Comparison of ENCODE assay signal across 8 cellular contexts in genomic region chr17:28854457-28855382, GRCh38. TPM values are rescaled to one million over a fixed set of nuclear protein-coding genes. Genes with fewer than 3 reads are reported as not detected.
A peak's percentile ranks its signal among the peaks of the same experiment; 100 is the strongest.
DNase-seq lines count a peak whose midpoint lies in the region; ATAC-seq, FAIRE-seq and TF ChIP-seq lines count a peak whose summit lies in the region.

ERAL1 (plus strand) TSS chr17:28855016; CDS start chr17:28855035, 19 bp downstream.

- H3K9ac ChIP-seq in HUES6 (ENCODE audit: low read length) (peak within 1 kb of the TSS; percentile 88), endothelial cell of umbilical vein (replicated peaks; ENCODE audit: extremely low read depth, insufficient read depth, low read length) (peak within 1 kb of the TSS; percentile 64)

- no peaks in the 10 kb centered on the region for H3K4me1 Mint-ChIP-seq in Caco-2 (ENCODE audit: low read depth, unreplicated experiment)

- no peaks in the 10 kb centered on the region for H3K9me3 Mint-ChIP-seq in Caco-2 (ENCODE audit: unreplicated experiment)

- peaks cover 4% of the 10 kb centered on the region for H3K36me3 ChIP-seq in Caco-2 (ENCODE audit: control insufficient read depth, insufficient read depth, low read length)
- peaks cover 25% of the 10 kb centered on the region for H3K36me3 ChIP-seq in HUES6 (ENCODE audit: control insufficient read depth, insufficient read depth, low read length)
- H3K36me3 ChIP-seq in OCI-LY7 (ENCODE audit: insufficient read depth, low read length), result peaks cover 23% of the 10 kb centered on the region
- H3K36me3 ChIP-seq in endothelial cell of umbilical vein (ENCODE audit: control insufficient read depth in 2 of 2, extremely low read depth in 1 of 2, insufficient read depth in 2 of 2, low read length in 2 of 2), result peaks cover 13% of the 10 kb centered on the region in 2 experiments

- no peaks in the 10 kb centered on the region for H3K27me3 Mint-ChIP-seq in Caco-2 (ENCODE audit: insufficient read depth, unreplicated experiment)

- TF ChIP-seq CTCF in Caco-2 (IDR thresholded peaks at IDR 0.05; ENCODE audit: insufficient read depth in 1 of 2, low read depth in 1 of 2, low read length in 1 of 2, severe bottlenecking in 1 of 2, unreplicated experiment in 1 of 2) (no peak), OCI-LY7 (conservative IDR thresholded peaks at IDR 0.05; ENCODE audit: low read length) (peak; percentile 25; the same call in 1 of the 2 replicates), endothelial cell of umbilical vein (IDR thresholded peaks at IDR 0.05; ENCODE audit: extremely low read depth in 1 of 2, insufficient read depth in 1 of 2, low read depth in 1 of 2, low read length in 2 of 2) (no peak)

- H2AFZ ChIP-seq in OCI-LY7 (ENCODE audit: low read length) (peak within 1 kb of the TSS; percentile 98), endothelial cell of umbilical vein (ENCODE audit: low read depth, low read length) (peak within 1 kb of the TSS; percentile 85)

- no peaks in the 10 kb centered on the region for H3K9me1 ChIP-seq in endothelial cell of umbilical vein (replicated peaks; ENCODE audit: control insufficient read depth, extremely low read depth, insufficient read depth, low read length)

- FAIRE-seq in endothelial cell of umbilical vein (lab: Jason Lieb, UNC), result peak; percentile 91

- no peaks in the 10 kb centered on the region for H3K9me2 ChIP-seq in OCI-LY7 (ENCODE audit: insufficient read depth, low read length)

- ATAC-seq in GM21381 (IDR thresholded peaks at IDR 0.05; ENCODE audit: unreplicated experiment), result peak; percentile 87

- peak within 1 kb of the TSS; percentile 77 for H3K4me2 ChIP-seq in OCI-LY7 (ENCODE audit: low read length)
- H3K4me2 ChIP-seq in endothelial cell of umbilical vein (ENCODE audit: insufficient read depth, low read length), result peak within 1 kb of the TSS; percentile 82

- no peaks in the 10 kb centered on the region for H3K27me3 ChIP-seq in Caco-2 (replicated peaks; ENCODE audit: control insufficient read depth, insufficient read depth, low read length)
- H3K27me3 ChIP-seq in HUES6 (ENCODE audit: control insufficient read depth, insufficient read depth, low read length), result no peaks in the 10 kb centered on the region
- no peaks in the 10 kb centered on the region for H3K27me3 ChIP-seq in endothelial cell of umbilical vein (ENCODE audit: control insufficient read depth in 2 of 2, insufficient read depth in 2 of 2, low read length in 2 of 2)

- dilution Hi-C loops in endothelial cell of umbilical vein (cut with MboI; ENCODE audit: extremely low pct_ligation_motif_present, low sequenced_read_pairs), result no loop called here

- TF ChIP-seq POLR2A in endothelial cell of umbilical vein (IDR thresholded peaks at IDR 0.05; ENCODE audit: low read depth, low read length), result peak; percentile 94

- peak within 1 kb of the TSS; percentile 82 for H3K27ac Mint-ChIP-seq in Caco-2 (ENCODE audit: unreplicated experiment)

- peak within 1 kb of the TSS; percentile 54 for H3K27ac ChIP-seq in HUES6 (ENCODE audit: low read depth, low read length)
- peak within 1 kb of the TSS; percentile 39 for H3K27ac ChIP-seq in OCI-LY7 (ENCODE audit: low read depth, low read length, poor library complexity, severe bottlenecking)
- peak within 1 kb of the TSS; percentile 10 for H3K27ac ChIP-seq in endothelial cell of umbilical vein (ENCODE audit: insufficient read depth, low read depth, low read length)

- POLR2A ChIA-PET in Caco-2 (lab: Charles Lee), result no interaction called here
- POLR2A ChIA-PET in OCI-LY7 (lab: Charles Lee), result interaction anchor here (0.7 to 1.6 kb wide), 2 partner anchors 32 to 43 kb away, joined by 5 read pairs; no protein-coding TSS in a partner anchor
- POLR2A ChIA-PET in endothelial cell of umbilical vein (lab: Charles Lee), result no interaction called here

- no TSS peak for BruUV-seq in Caco-2 (replicated peaks; lab: Mats Ljungman, UMichigan)
- BruUV-seq in OCI-LY7 (replicated peaks; lab: Mats Ljungman, UMichigan), result no TSS peak
- BruUV-seq in endothelial cell of umbilical vein (replicated peaks; lab: Mats Ljungman, UMichigan), result TSS peak; percentile 72

- H3K9me3 ChIP-seq in Caco-2 (no peaks in the 10 kb centered on the region), HUES6 (ENCODE audit: control insufficient read depth, insufficient read depth, low read depth, low read length) (no peaks in the 10 kb centered on the region), OCI-LY7 (ENCODE audit: low read length) (no peaks in the 10 kb centered on the region), endothelial cell of umbilical vein (replicated peaks; ENCODE audit: control insufficient read depth, insufficient read depth, low read length) (no peaks in the 10 kb centered on the region)

- intact Hi-C loops in Caco-2 (cut with micrococcal nuclease; ENCODE audit: unreplicated experiment) (no loop called here), OCI-LY7 (cut with micrococcal nuclease; ENCODE audit: unreplicated experiment) (loop anchor here (2.0 to 5.0 kb wide), 2 partner anchors 48 to 127 kb away; partner anchors contain the start of genes DHRS13, NEK8 and TLCD1), endothelial cell of umbilical vein (cut with micrococcal nuclease) (loop anchor here (2.0 kb wide), 1 partner anchor 46 kb away; no protein-coding TSS in a partner anchor)

- H3K4me3 Mint-ChIP-seq in Caco-2 (ENCODE audit: unreplicated experiment), result peak within 1 kb of the TSS; percentile 93

- no peaks in the 10 kb centered on the region for H4K20me1 ChIP-seq in OCI-LY7 (ENCODE audit: insufficient read depth, low read length)
- no peaks in the 10 kb centered on the region for H4K20me1 ChIP-seq in endothelial cell of umbilical vein (replicated peaks; ENCODE audit: control insufficient read depth, extremely low read depth, insufficient read depth, low read length)

- CTCF ChIA-PET in Caco-2 (lab: Charles Lee) (interaction anchor here (0.5 to 1.2 kb wide), 3 partner anchors 24 to 32 kb away, joined by 4 to 9 read pairs (median 7); no protein-coding TSS in a partner anchor), OCI-LY7 (lab: Charles Lee; ENCODE audit: unreplicated experiment) (no interaction called here), endothelial cell of umbilical vein (lab: Charles Lee) (interaction anchor here (1.1 to 2.1 kb wide), 4 partner anchors 16 to 128 kb away, joined by 3 to 8 read pairs (median 4); no protein-coding TSS in a partner anchor)

- H3K4me1 ChIP-seq in Caco-2 (no peaks in the 10 kb centered on the region), HUES6 (ENCODE audit: control insufficient read depth, insufficient read depth, low read length) (peaks cover 5% of the 10 kb centered on the region), OCI-LY7 (ENCODE audit: insufficient read depth, low read length, poor library complexity, severe bottlenecking) (peaks cover 15% of the 10 kb centered on the region), endothelial cell of umbilical vein (ENCODE audit: control insufficient read depth, extremely low read depth, insufficient read depth, low read length) (peaks cover 12% of the 10 kb centered on the region)

- H3K79me2 ChIP-seq in OCI-LY7 (ENCODE audit: insufficient read depth, low read depth, low read length), result peaks cover 15% of the 10 kb centered on the region; the same call in 1 of the 2 replicates
- peaks cover 10% of the 10 kb centered on the region for H3K79me2 ChIP-seq in endothelial cell of umbilical vein (ENCODE audit: control insufficient read depth, insufficient read depth, low read length)

- DNase-seq in Caco-2 (peak; percentile 87 to 88), OCI-LY7 (ENCODE audit: low spot score) (peak; percentile 88), activated T-cell treated with anti-CD3 and anti-CD28 coated beads for 1 hour (ENCODE audit: low read depth) (peak; percentile 70), endothelial cell of umbilical vein (ENCODE audit: low read depth, low spot score) (peak; percentile 92), midbrain (lab: John Stamatoyannopoulos, UW) (peak; percentile 87)
- DNase-seq in stimulated activated CD8-positive, alpha-beta memory T cell treated with anti-CD3 and anti-CD28 coated beads, Interleukin-2, amount 100 ng/mL, for 1 hour (ENCODE audit: low read depth in 2 of 2), result peak; percentile 62 to 65

- H3K36me3 Mint-ChIP-seq in Caco-2 (ENCODE audit: insufficient read depth, unreplicated experiment), result peaks cover 34% of the 10 kb centered on the region

- peak within 1 kb of the TSS; percentile 86 for H3K4me3 ChIP-seq in Caco-2 (ENCODE audit: low read depth, low read length)
- H3K4me3 ChIP-seq in HUES6 (ENCODE audit: low read depth, low read length), result peak within 1 kb of the TSS; percentile 94
- H3K4me3 ChIP-seq in OCI-LY7 (ENCODE audit: low read depth, low read length, poor library complexity, severe bottlenecking), result peak within 1 kb of the TSS; percentile 94
- peak within 1 kb of the TSS; percentile 21 to 65 (median 43) for H3K4me3 ChIP-seq in endothelial cell of umbilical vein (replicated peaks in 1 of 3; ENCODE audit: insufficient read depth in 1 of 3, low read depth in 1 of 3, low read length in 3 of 3)

TF ChIP-seq in endothelial cell of umbilical vein, 7 proteins besides CTCF, POLR2A, EP300 and RAD21:
- TF ChIP-seq JUN (IDR thresholded peaks at IDR 0.05; ENCODE audit: borderline replicate concordance, insufficient read depth, insufficient read length, low read depth) (no peak), MYC (IDR thresholded peaks at IDR 0.05; ENCODE audit: low read depth, low read length) (no peak), FOS (IDR thresholded peaks at IDR 0.05; ENCODE audit: borderline replicate concordance, insufficient read depth, low read length) (no peak), POLR2AphosphoS5 (IDR thresholded peaks at IDR 0.05; ENCODE audit: insufficient read depth, low read depth, low read length) (peak; percentile 92), MAX (IDR thresholded peaks at IDR 0.05; ENCODE audit: insufficient read depth, insufficient read length) (peak; percentile 31), GATA2 (IDR thresholded peaks at IDR 0.05; ENCODE audit: insufficient read depth, insufficient read length, low read depth, low read length) (no peak), EZH2 (IDR thresholded peaks at IDR 0.05; ENCODE audit: borderline replicate concordance, low read depth, low read length, severe bottlenecking) (no peak)

RNA-seq across cellular contexts. Expression of gene ERAL1, which starts in this region (rescaled TPM):
- 77.4 and 85.1 TPM in 2 replicates for total RNA-seq in Caco-2 (2022)
- 25.0 and 30.8 TPM in 2 replicates for total RNA-seq in OCI-LY7 (2014; rRNA removed; shearing (Covaris generic))
- 58.0 and 62.1 TPM in 2 replicates for total RNA-seq in OCI-LY7 (2022)
- total RNA-seq in endothelial cell of umbilical vein, result 50.3 and 58.0 TPM in 2 replicates
- polyA plus RNA-seq in endothelial cell of umbilical vein, result 86.6 and 102 TPM in 2 replicates
- polyA plus RNA-seq in endothelial cell of umbilical vein (2011; cell fraction: cytosol; rRNA removed), result 88.4 and 97.2 TPM in 2 replicates
- 99.2 and 99.9 TPM in 2 replicates for polyA plus RNA-seq in endothelial cell of umbilical vein (2011; cell fraction: nucleus; rRNA removed)
- polyA plus RNA-seq in endothelial cell of umbilical vein (2012), result 65.5 and 79.5 TPM in 2 replicates
- 82.8 and 101 TPM in 2 replicates for polyA minus RNA-seq in endothelial cell of umbilical vein
- 69.5 TPM for polyA minus RNA-seq in endothelial cell of umbilical vein (2011; cell fraction: cytosol; rRNA and poly(A)+ RNA removed)
- 31.0 and 38.9 TPM in 2 replicates for polyA minus RNA-seq in endothelial cell of umbilical vein (2011; cell fraction: nucleus; rRNA and poly(A)+ RNA removed)

Comparison
In these comparisons a context has a peak if more than half of its experiments do, and no peak if none do; other contexts are left out.
1. Peak in every context shown above with its lines: DNase-seq, ATAC-seq, H3K4me3 ChIP-seq and H3K27ac ChIP-seq.
2. H3K4me3 ChIP-seq: peak in every context shown above with its lines; median percentile 94 in HUES6; 94 in OCI-LY7; 86 in Caco-2; 43 in endothelial cell of umbilical vein.